ENCODE assay signal across 34 cellular contexts in the genomic region with DNA sequence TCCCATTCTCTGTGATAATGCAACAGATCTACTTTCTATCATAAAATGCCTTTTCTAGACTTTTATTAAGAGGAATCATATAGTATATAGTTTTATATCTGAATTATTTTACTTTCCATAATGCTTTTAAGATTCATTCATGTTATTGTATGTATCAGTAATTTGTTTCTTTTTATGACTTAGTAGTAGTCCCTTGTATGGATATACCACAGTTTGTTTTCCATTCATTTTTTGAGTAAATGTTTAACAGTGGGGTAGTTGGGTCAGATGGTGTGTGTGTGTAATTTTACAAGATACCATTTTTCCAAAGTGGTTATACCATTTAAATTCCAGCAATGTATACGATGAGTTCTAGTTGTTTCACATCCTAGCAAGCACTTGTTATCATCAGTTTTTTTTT. TPM values are rescaled to one million over a fixed set of nuclear protein-coding genes. Genes with fewer than 3 reads are reported as not detected.
DNase-seq lines count a peak whose midpoint lies in the region; ATAC-seq, FAIRE-seq and TF ChIP-seq lines count a peak whose summit lies in the region.
"Had no signal": no experiment of that assay in that cellular context is flagged by ENCODE, and none has a peak within 500 bp of the region (broad histone marks: within the 10 kb centered on the region; RNA-seq: fewer than 3 reads in every experiment).

No MANE protein-coding gene starts in this region.

- TF ChIP-seq CTCF in SK-N-SH (IDR thresholded peaks at IDR 0.05) (no peak), K562 (IDR thresholded peaks at IDR 0.05 in 2 of 3, conservative IDR thresholded peaks at IDR 0.05 in 1 of 3; ENCODE audit: insufficient read depth in 2 of 3, low read depth in 1 of 3, low read length in 3 of 3) (no peak)

- peaks cover 73% of the 10 kb centered on the region for H3K36me3 Mint-ChIP-seq in activated CD4-positive, alpha-beta T cell treated with anti-CD3 and anti-CD28 coated beads for 36 hours (ENCODE audit: low read depth)

- H3K27ac ChIP-seq in SK-N-SH (ENCODE audit: low read depth in 2 of 2, low read length in 1 of 2) (no peak overlapping the region), K562 (ENCODE audit: extremely low read depth, low read depth, low read length) (no peak overlapping the region)
- H3K27ac ChIP-seq: 22Rv1; A549; BLaER1; BLaER1 treated with 17β-estradiol and CSF1 and Interleukin-3, amounts not matched to agents 10 nM and 100 nM; C4-2B had no signal

- no peaks in the 10 kb centered on the region for H3K9me3 ChIP-seq in SK-N-SH
- H3K9me3 ChIP-seq in K562 (replicated peaks; ENCODE audit: control insufficient read depth, insufficient read depth, low read depth, low read length), result no peaks in the 10 kb centered on the region; the same call in 1 of the 2 replicates
- H3K9me3 ChIP-seq: A549, BE2C, Caco-2 had no signal

- H3K4me3 ChIP-seq in SK-N-SH (ENCODE audit: low read depth in 2 of 2, low read length in 1 of 2), result no peak overlapping the region
- H3K4me3 ChIP-seq in K562, result no peak overlapping the region
- H3K4me3 ChIP-seq: A549, BLaER1 had no signal

- no peaks in the 10 kb centered on the region for H3K27me3 ChIP-seq in SK-N-SH (ENCODE audit: insufficient read depth)
- H3K27me3 ChIP-seq in K562 (ENCODE audit: control insufficient read depth in 2 of 2, insufficient read depth in 2 of 2, low read length in 2 of 2), result no peaks in the 10 kb centered on the region
- H3K27me3 ChIP-seq: BE2C; BLaER1; BLaER1 treated with 17β-estradiol and CSF1 and Interleukin-3, amounts not matched to agents 10 nM and 100 nM had no signal

- no peak overlapping the region for H3K4me3 Mint-ChIP-seq in activated CD4-positive, alpha-beta T cell treated with anti-CD3 and anti-CD28 coated beads for 36 hours
- H3K4me3 Mint-ChIP-seq: B cell; CD14-positive monocyte; CD4-positive, alpha-beta memory T cell; CD4-positive, alpha-beta T cell; CD4-positive, CD25-positive, alpha-beta regulatory T cell; CD8-positive, alpha-beta T cell had no signal

- H3K9me2 ChIP-seq in SK-N-SH, result no peaks in the 10 kb centered on the region

- no peaks in the 10 kb centered on the region for H3F3A ChIP-seq in SK-N-SH (replicated peaks; ENCODE audit: insufficient read depth)

- whole genome bisulfite sequencing in SK-N-SH (ENCODE audit: low lambda C conversion rate), result 88% methylated on average over 1 of the region's 1 CpG
- 100% methylated on average over 1 of the region's 1 CpG for WGBS in K562 (ENCODE audit: insufficient coverage, low coverage, missing lambda C conversion rate)

- peaks cover 0 to 5% of the 10 kb centered on the region in 2 experiments; a peak in 2 of 4 replicates for H3K4me1 ChIP-seq in SK-N-SH (ENCODE audit: control insufficient read depth in 1 of 2, insufficient read depth in 2 of 2, low read depth in 1 of 2, low read length in 1 of 2)
- H3K4me1 ChIP-seq in K562 (replicated peaks in 1 of 2; ENCODE audit: control insufficient read depth in 2 of 2, insufficient read depth in 2 of 2, low read length in 2 of 2), result peaks cover 0 to 21% of the 10 kb centered on the region in 2 experiments; a peak in 4 of 5 replicates
- H3K4me1 ChIP-seq: A549, Caco-2 had no signal

- intact Hi-C loops in K562 (cut with micrococcal nuclease), result no loop called here
- intact Hi-C loops in activated CD4-positive, alpha-beta T cell treated with anti-CD3 and anti-CD28 coated beads for 36 hours (cut with DNase I, micrococcal nuclease), result loop anchor here in 1 of 2 experiments (10.0 kb wide), 1 partner anchor 211 kb away; a partner anchor contains a TSS

- H3K4me2 ChIP-seq in SK-N-SH (no peak overlapping the region), K562 (ENCODE audit: insufficient read depth, low read length) (no peak overlapping the region)
- H3K4me2 ChIP-seq: A549; BLaER1; BLaER1 treated with 17β-estradiol and CSF1 and Interleukin-3, amounts not matched to agents 10 nM and 100 nM had no signal

- BruUV-seq in K562 (replicated peaks; lab: Mats Ljungman, UMichigan), result no TSS peak

- FAIRE-seq in K562 (lab: Jason Lieb, UNC), result no peak
- FAIRE-seq: A204.1, A549, D721Med had no signal

- POLR2A ChIA-PET in SK-N-SH (lab: Yijun Ruan, JAX) (no interaction called here), K562 (lab: Yijun Ruan, JAX) (no interaction called here)
- POLR2A ChIA-PET in activated CD4-positive, alpha-beta T cell treated with anti-CD3 and anti-CD28 coated beads for 36 hours (lab: Charles Lee), result no interaction called here

- H3K27ac Mint-ChIP-seq in activated CD4-positive, alpha-beta T cell treated with anti-CD3 and anti-CD28 coated beads for 36 hours, result no peak overlapping the region
- H3K27ac Mint-ChIP-seq: B cell; CD4-positive, alpha-beta T cell; CD8-positive, alpha-beta T cell had no signal

- no peak overlapping the region for H3K9ac ChIP-seq in SK-N-SH
- no peak overlapping the region for H3K9ac ChIP-seq in K562 (ENCODE audit: insufficient read depth in 1 of 2, low read depth in 2 of 2, low read length in 2 of 2)
- H3K9ac ChIP-seq: BLaER1; BLaER1 treated with 17β-estradiol and CSF1 and Interleukin-3, amounts not matched to agents 10 nM and 100 nM had no signal

- CTCF ChIA-PET in SK-N-SH (lab: Yijun Ruan, JAX), result no interaction called here
- CTCF ChIA-PET in K562 (lab: Yijun Ruan, JAX; ENCODE audit: low intra/inter-chr PET ratio), result no interaction called here
- CTCF ChIA-PET in activated CD4-positive, alpha-beta T cell treated with anti-CD3 and anti-CD28 coated beads for 36 hours (lab: Charles Lee), result interaction anchor here (1.2 kb wide), 1 partner anchor 41 kb away, joined by 3 read pairs; no protein-coding TSS in a partner anchor

- H2AFZ ChIP-seq in SK-N-SH (ENCODE audit: low read depth), result no peak overlapping the region
- H2AFZ ChIP-seq in K562 (ENCODE audit: low read depth, low read length), result no peak overlapping the region

- H4K20me1 ChIP-seq in SK-N-SH (ENCODE audit: insufficient read depth) (no peaks in the 10 kb centered on the region), K562 (replicated peaks; ENCODE audit: control insufficient read depth, insufficient read depth, low read length) (no peaks in the 10 kb centered on the region)

- ATAC-seq in SK-N-SH treated with all-trans-retinoic acid at 6 μM for 48 hours, result no peak
- no peak for ATAC-seq in K562
- no peak for ATAC-seq in activated CD4-positive, alpha-beta T cell treated with anti-CD3 and anti-CD28 coated beads for 36 hours
- ATAC-seq: A549; CD8-positive, alpha-beta T cell had no signal

- peaks cover 4% of the 10 kb centered on the region for H3K9me3 Mint-ChIP-seq in activated CD4-positive, alpha-beta T cell treated with anti-CD3 and anti-CD28 coated beads for 36 hours (ENCODE audit: low read depth)
- H3K9me3 Mint-ChIP-seq: CD14-positive monocyte; CD4-positive, alpha-beta memory T cell; CD4-positive, alpha-beta T cell; CD8-positive, alpha-beta T cell had no signal

- TF ChIP-seq RAD21 in SK-N-SH (IDR thresholded peaks at IDR 0.05; ENCODE audit: low read length), result no peak
- no peak for TF ChIP-seq RAD21 in K562 (CRISPR knock-in tag; conservative IDR thresholded peaks at IDR 0.05 in 1 of 2, IDR thresholded peaks at IDR 0.05 in 1 of 2)

- TF ChIP-seq POLR2A in K562 (conservative IDR thresholded peaks at IDR 0.05), result no peak

- H3K79me2 ChIP-seq in SK-N-SH (ENCODE audit: insufficient read depth) (no peaks in the 10 kb centered on the region), K562 (ENCODE audit: control insufficient read depth, insufficient read depth, low read length) (peaks cover 8% of the 10 kb centered on the region; the same call in 2 of the 3 replicates)

- no peak for TF ChIP-seq EP300 in SK-N-SH (IDR thresholded peaks at IDR 0.05; ENCODE audit: borderline replicate concordance in 1 of 2, low read depth in 1 of 2, low read length in 1 of 2)
- no peak for TF ChIP-seq EP300 in K562 (IDR thresholded peaks at IDR 0.05; ENCODE audit: low read length)

- no peaks in the 10 kb centered on the region for H3K27me3 Mint-ChIP-seq in activated CD4-positive, alpha-beta T cell treated with anti-CD3 and anti-CD28 coated beads for 36 hours
- H3K27me3 Mint-ChIP-seq: B cell; CD4-positive, alpha-beta memory T cell; CD4-positive, alpha-beta T cell; CD4-positive, CD25-positive, alpha-beta regulatory T cell; CD8-positive, alpha-beta memory T cell had no signal

- DNase-seq in SK-N-SH (no peak), K562 (ENCODE audit: extremely low read depth in 1 of 4, low spot score in 3 of 4) (no peak)
- DNase-seq in activated CD4-positive, alpha-beta T cell treated with anti-CD3 and anti-CD28 coated beads for 36 hours, result no peak
- DNase-seq: 8988T; ACHN; AML-193; BE2C; C1 segment of cervical spinal cord; Caco-2; Calu3; CD4-positive, alpha-beta memory T cell; CD4-positive, alpha-beta T cell; CD4-positive, CD25-positive, alpha-beta regulatory T cell; CD8-positive, alpha-beta memory T cell; CD8-positive, alpha-beta T cell; COR-L47; DMS 273 treated with DMSO at 0.1 percent for 48 hours; DMS153; DMS53; DMS79; DMS79 treated with DMSO at 0.1 percent for 48 hours; DND-41; EL had no signal

- no peaks in the 10 kb centered on the region for H3K36me3 ChIP-seq in SK-N-SH (replicated peaks in 1 of 2; ENCODE audit: control insufficient read depth in 1 of 2, insufficient read depth in 2 of 2, low read length in 1 of 2)
- H3K36me3 ChIP-seq in K562 (ENCODE audit: control insufficient read depth, insufficient read depth, low read length), result peaks cover 62% of the 10 kb centered on the region; the same call in 1 of the 3 replicates
- H3K36me3 ChIP-seq: BE2C had no signal

- in situ Hi-C loops in K562 (cut with MboI), result no loop called here

- peaks cover 66% of the 10 kb centered on the region for H3K4me1 Mint-ChIP-seq in activated CD4-positive, alpha-beta T cell treated with anti-CD3 and anti-CD28 coated beads for 36 hours

- H3K9me1 ChIP-seq in K562 (ENCODE audit: control insufficient read depth, insufficient read depth, low read length), result no peaks in the 10 kb centered on the region

RNA-seq across cellular contexts. Expression of a gene that starts 10.4 kb away (rescaled TPM):
- polyA plus RNA-seq in SK-N-SH (2012; rRNA removed), result not detected in 2 replicates
- polyA plus RNA-seq in SK-N-SH (2012; cell fraction: cytosol; rRNA removed), result under 0.01 TPM in 1 of 2 replicates, not detected in the other
- polyA plus RNA-seq in SK-N-SH (2012; cell fraction: nucleus; rRNA removed), result not detected in 2 replicates
- 56.0 and 57.2 TPM in 2 replicates for total RNA-seq in K562 (2011; cell fraction: chromatin; rRNA removed; ENCODE audit: low replicate concordance)
- 34.2 and 36.7 TPM in 2 replicates for total RNA-seq in K562 (2011; cell fraction: nucleolus; rRNA removed)
- total RNA-seq in K562 (2011; cell fraction: nucleoplasm; rRNA removed), result 33.4 and 37.5 TPM in 2 replicates
- total RNA-seq in K562 (2014; rRNA removed), result 31.4 and 31.6 TPM in 2 replicates
- 30.6 and 37.7 TPM in 2 replicates for total RNA-seq in K562 (2014; rRNA removed; fragmentation: Illumina TruSeq; extraction: Trizol)
- 37.7 and 42.5 TPM in 2 replicates for total RNA-seq in K562 (2015; rRNA removed; fragmentation: Illumina TruSeq; extraction: Trizol)
- total RNA-seq in K562 (2021), result 33.7 and 35.4 TPM in 2 replicates
- 22.8 and 24.6 TPM in 2 replicates for polyA plus RNA-seq in K562 (2011; rRNA removed)
- 13.7 and 24.1 TPM in 2 replicates for polyA plus RNA-seq in K562 (2011; cell fraction: cytosol; rRNA removed)
- polyA plus RNA-seq in K562 (2011; cell fraction: nucleus; rRNA removed), result 14.5 and 21.4 TPM in 2 replicates
- polyA plus RNA-seq in K562 (2012), result 19.0 and 36.2 TPM in 2 replicates
- polyA plus RNA-seq in K562 (2014; fragmentation: Illumina TruSeq; extraction: Trizol), result 29.0 and 32.3 TPM in 2 replicates
- 1 to 10 TPM; 5.3 to 6.2 TPM for polyA plus RNA-seq in K562 (2014; fragmentation: Nextera tagmentation; extraction: Ambion mirVana)
- polyA plus RNA-seq in K562 (2014; rRNA removed), result 10.7 and 12.9 TPM in 2 replicates
- 85.5 and 93.3 TPM in 2 replicates for polyA minus RNA-seq in K562 (2011; rRNA and poly(A)+ RNA removed)
- 52.8 and 61.1 TPM in 2 replicates for polyA minus RNA-seq in K562 (2011; cell fraction: cytosol; rRNA and poly(A)+ RNA removed)
- polyA minus RNA-seq in K562 (2011; cell fraction: nucleus; rRNA and poly(A)+ RNA removed), result 68.7 and 79.4 TPM in 2 replicates
- 10 to 100 TPM in 1 of 2 experiments, 1 to 10 TPM in 1; 9.9 to 14.3 TPM for total RNA-seq in activated CD4-positive, alpha-beta T cell treated with anti-CD3 and anti-CD28 coated beads for 36 hours
- total RNA-seq: Caco-2, Calu3 had no signal
- polyA plus RNA-seq: A549, BJ had no signal
